In the genomic region with DNA sequence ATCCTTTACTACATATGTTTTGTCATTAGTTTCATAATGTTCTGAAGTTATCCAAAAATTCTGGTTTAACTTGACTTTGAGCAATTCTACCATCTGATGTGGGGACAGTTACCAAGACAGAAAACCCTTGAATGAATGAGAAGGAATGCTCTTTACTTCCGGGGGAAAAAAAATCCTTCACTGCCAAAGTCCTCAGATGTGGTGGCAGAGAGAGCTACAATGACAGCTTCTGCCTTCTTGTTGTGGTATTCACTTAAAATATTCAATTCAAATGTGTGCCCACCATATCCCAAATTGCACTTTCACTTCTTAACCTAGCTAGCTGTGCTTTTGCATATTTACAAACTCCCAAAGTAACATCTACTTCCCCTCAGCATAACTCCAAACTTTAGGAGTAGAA, we compare ENCODE assay signal across 26 cellular contexts.
"Had no signal": no experiment of that assay in that cellular context is flagged by ENCODE, and none has a peak within 500 bp of the region (broad histone marks: within the 10 kb centered on the region; RNA-seq: fewer than 3 reads in every experiment).

No MANE protein-coding gene starts in this region.

- FAIRE-seq: small intestine, urothelium cell line had no signal

- H3K9ac ChIP-seq: parathyroid adenoma had no signal

- H3K36me3 ChIP-seq: neutrophil, ovary, right lobe of liver, sigmoid colon, stomach, thoracic aorta, thyroid gland, tibial nerve, upper lobe of left lung, vagina had no signal

- H3K27ac ChIP-seq: neutrophil, ovary, parathyroid adenoma, psoas muscle, right lobe of liver, sigmoid colon, stomach, thoracic aorta, thyroid gland, tibial nerve, upper lobe of left lung, vagina had no signal

- H3K4me1 ChIP-seq: parathyroid adenoma, psoas muscle, right lobe of liver, sigmoid colon, stomach, thyroid gland, tibial nerve, upper lobe of left lung, vagina had no signal

- H3K9me3 ChIP-seq: neutrophil, ovary, psoas muscle, right lobe of liver, sigmoid colon, stomach, thoracic aorta, thyroid gland, tibial nerve, upper lobe of left lung, vagina had no signal

- DNase-seq: natural killer cell; occipital lobe; ovary; posterior cingulate gyrus; psoas muscle; right cardiac atrium; right lobe of liver; sigmoid colon; small intestine; stimulated activated CD4-positive, alpha-beta T cell treated with anti-CD3 and anti-CD28 coated beads, Interleukin-15, amount 100 ng/mL, for 24 hours; stimulated activated CD4-positive, alpha-beta T cell treated with anti-CD3 and anti-CD28 coated beads, Interleukin-2, amount 100 ng/mL, for 24 hours; stimulated activated CD4-positive, alpha-beta T cell treated with anti-CD3 and anti-CD28 coated beads, Interleukin-2, amount 100 ng/mL, for 48 hours; stimulated activated CD4-positive, alpha-beta T cell treated with anti-CD3 and anti-CD28 coated beads, Interleukin-4, amount 100 ng/mL, for 24 hours; stimulated activated naive B cell treated with anti-CD40 and anti-IgM and Interleukin-4, amounts not matched to agents 10 μg/mL and 1 μg/mL and 100 μg/mL, for 72 hours; stimulated activated naive CD4-positive, alpha-beta T cell treated with Interleukin-2 at 50 U/mL for 16 hours; stomach; thyroid gland; trophoblast cell; upper lobe of left lung had no signal

- ATAC-seq: natural killer cell; psoas muscle; right cardiac atrium; right lobe of liver; stimulated activated effector memory CD8-positive, alpha-beta T cell treated with anti-CD3 and anti-CD28 coated beads, Interleukin-12 subunit alpha, Interleukin-12 subunit beta, amount 100 ng/mL, for 72 hours; stimulated activated naive B cell treated with anti-CD40 and anti-IgM and Interleukin-4, amounts not matched to agents 10 μg/mL and 1 μg/mL and 100 μg/mL, for 72 hours had no signal

- H3K79me2 ChIP-seq: parathyroid adenoma had no signal

- H3K27me3 ChIP-seq: neutrophil, ovary, right lobe of liver, sigmoid colon, stomach, thyroid gland, tibial nerve, upper lobe of left lung, vagina had no signal

- H3K4me3 ChIP-seq: ovary, psoas muscle, right lobe of liver, sigmoid colon, stomach, thoracic aorta, thyroid gland, tibial nerve, upper lobe of left lung, vagina had no signal

- H2AFZ ChIP-seq: parathyroid adenoma had no signal
